In the genomic region with DNA sequence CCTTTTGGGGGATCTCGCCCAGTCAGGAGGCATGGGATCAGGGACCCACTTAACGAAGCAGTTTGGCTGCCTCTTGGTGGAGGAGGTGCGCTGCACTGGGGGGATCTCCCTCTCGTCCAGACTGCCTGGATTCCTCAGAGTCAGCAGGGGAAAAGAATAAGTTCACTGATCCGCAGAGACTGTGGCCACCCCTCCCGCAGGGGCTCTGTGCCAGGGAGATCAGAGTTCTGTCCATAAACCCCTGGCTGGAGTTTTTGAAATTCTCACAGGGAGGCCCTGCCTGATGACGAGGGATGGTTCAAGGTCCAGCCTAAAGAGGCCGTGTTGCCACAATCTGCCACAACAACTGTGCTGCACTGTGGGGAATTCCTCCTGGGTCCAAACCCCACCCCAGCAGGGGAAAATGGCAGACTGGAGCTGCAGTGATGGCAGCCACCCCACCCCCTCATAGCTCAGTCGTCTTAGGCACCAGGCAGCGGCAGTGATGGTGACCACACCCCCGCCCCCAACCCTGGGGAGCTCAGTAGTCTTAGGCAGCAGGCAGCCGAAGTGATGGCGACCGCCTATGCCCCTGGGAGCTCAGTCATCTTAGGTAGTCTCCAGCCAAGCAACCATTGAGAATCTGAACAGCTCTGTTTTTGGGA, we compare ENCODE assay signal across 21 cellular contexts.
"Had no signal": no experiment of that assay in that cellular context is flagged by ENCODE, and none has a peak within 500 bp of the region (broad histone marks: within the 10 kb centered on the region; RNA-seq: fewer than 3 reads in every experiment).

No MANE protein-coding gene starts in this region.

- DNase-seq: activated B cell treated with CpG ODN at 0.5 μM for 24 hours; activated CD4-positive, alpha-beta T cell treated with anti-CD3 and anti-CD28 coated beads, Interleukin-2, amount 10 ng/mL, durations not matched to agents 24 days and 14 days; activated CD8-positive, alpha-beta memory T cell treated with anti-CD3 and anti-CD28 coated beads, Interleukin-2, amount 50 U/mL, for 4 hours; activated CD8-positive, alpha-beta T cell treated with anti-CD3 and anti-CD28 coated beads, Interleukin-2, amount 10 ng/mL, durations not matched to agents 7 days and 5 days; activated gamma-delta T cell; activated T-cell treated with anti-CD3 and anti-CD28 coated beads, Interleukin-2, amount 50 U/mL, for 72 hours; amniotic stem cell; brain microvascular endothelial cell; dermis blood vessel endothelial cell; erythroblast; gastrocnemius medialis; heart right ventricle; naive B cell; retina; stimulated activated CD4-positive, alpha-beta T cell treated with anti-CD3 and anti-CD28 coated beads, Interleukin-4, amount 100 ng/mL, for 4 hours; stimulated activated CD8-positive, alpha-beta memory T cell treated with anti-CD3 and anti-CD28 coated beads, Interleukin-4, amount 100 ng/mL, for 48 hours; stimulated activated naive CD4-positive, alpha-beta T cell treated with Interleukin-2 at 50 U/mL for 16 hours; substantia nigra; T-helper 2 cell; trophoblast cell had no signal

- H3K9me3 ChIP-seq: gastrocnemius medialis had no signal

- H3K9ac ChIP-seq: parathyroid adenoma had no signal

- H3K4me1 ChIP-seq: heart right ventricle, parathyroid adenoma had no signal

- H3K27ac ChIP-seq: brain microvascular endothelial cell, heart right ventricle, parathyroid adenoma had no signal

- H3K27me3 ChIP-seq: brain microvascular endothelial cell, gastrocnemius medialis, heart right ventricle had no signal

- H3K36me3 ChIP-seq: brain microvascular endothelial cell, gastrocnemius medialis, heart right ventricle had no signal

- ATAC-seq: activated CD8-positive, alpha-beta T cell treated with anti-CD3 and anti-CD28 coated beads, Interleukin-2, amount 10 ng/mL, durations not matched to agents 7 days and 5 days; activated T-cell treated with anti-CD3 and anti-CD28 coated beads, Interleukin-2, amount 50 U/mL, for 72 hours; gastrocnemius medialis; heart right ventricle had no signal

- H3K4me3 ChIP-seq: gastrocnemius medialis, heart right ventricle had no signal
